10 cellular contexts compared by ENCODE assay signal in the genomic region with DNA sequence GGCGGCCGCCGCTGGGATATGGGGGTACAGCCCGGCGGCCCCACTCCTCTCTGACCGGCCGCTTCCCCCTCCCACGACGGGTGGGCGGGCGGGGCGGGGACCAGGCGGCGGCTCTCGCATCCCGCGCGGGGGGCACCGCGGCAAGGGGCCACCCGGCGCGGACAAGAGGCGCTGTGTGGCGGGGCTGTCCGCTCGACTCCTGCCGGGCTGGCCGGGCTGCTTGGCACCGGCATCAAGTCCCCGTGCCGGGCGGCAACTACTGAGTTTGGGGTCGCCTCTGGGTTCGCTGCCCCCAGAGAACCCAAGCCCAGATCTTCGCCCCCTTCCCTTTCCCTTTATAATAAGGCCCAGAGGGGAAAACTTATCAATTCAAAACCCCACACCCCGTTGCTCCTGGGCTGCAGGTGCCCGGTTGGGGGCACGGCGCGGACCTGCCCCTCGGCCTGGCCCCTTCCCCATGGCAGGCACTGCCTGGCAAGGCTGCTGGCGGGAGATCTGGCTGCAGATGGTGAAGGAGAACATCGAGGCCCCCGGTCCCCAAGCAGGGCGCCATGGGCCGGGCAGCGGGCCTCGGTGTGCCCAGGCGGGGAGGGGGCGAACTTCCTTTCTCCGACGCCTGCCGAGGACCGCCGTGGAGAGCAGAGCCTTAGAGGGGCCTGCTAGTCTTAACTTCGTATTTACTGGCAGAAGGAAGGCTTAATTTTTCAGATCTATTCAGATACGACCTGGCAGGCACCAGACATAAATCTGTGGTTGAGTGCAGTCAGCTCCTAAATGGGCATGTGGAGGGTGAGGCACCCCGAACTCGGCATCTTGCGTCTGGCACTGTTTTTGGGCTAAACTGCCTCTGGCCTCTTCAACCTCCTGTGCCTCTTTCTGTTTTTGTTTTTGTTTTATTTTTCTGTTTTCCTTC. TPM values are rescaled to one million over a fixed set of nuclear protein-coding genes. Genes with fewer than 3 reads are reported as not detected.
DNase-seq lines count a peak whose midpoint lies in the region; ATAC-seq and TF ChIP-seq lines count a peak whose summit lies in the region.
"Had no signal": no experiment of that assay in that cellular context is flagged by ENCODE, and none has a peak within 500 bp of the region (broad histone marks: within the 10 kb centered on the region; RNA-seq: fewer than 3 reads in every experiment).

No MANE protein-coding gene starts in this region.

- H3K36me3 ChIP-seq in BE2C (no peaks in the 10 kb centered on the region), colonic mucosa (no peaks in the 10 kb centered on the region)

- no peaks in the 10 kb centered on the region for H3K27me3 Mint-ChIP-seq in naive thymus-derived CD8-positive, alpha-beta T cell

- peak; percentile 2 to 5 for ATAC-seq in naive thymus-derived CD8-positive, alpha-beta T cell
- no peak for ATAC-seq in HG02970 (IDR thresholded peaks at IDR 0.05; ENCODE audit: low FRiP score, unreplicated experiment)
- ATAC-seq in HG03439 (IDR thresholded peaks at IDR 0.05; ENCODE audit: unreplicated experiment), result no peak
- ATAC-seq in GM19397 (IDR thresholded peaks at IDR 0.05; ENCODE audit: unreplicated experiment), result no peak

- no peaks in the 10 kb centered on the region for H3K27me3 ChIP-seq in BE2C
- peaks cover 20% of the 10 kb centered on the region for H3K27me3 ChIP-seq in colonic mucosa

- POLR2A ChIA-PET in naive thymus-derived CD8-positive, alpha-beta T cell (lab: Charles Lee), result interaction anchor here (0.9 to 7.2 kb wide), 14 partner anchors 8 to 111 kb away, joined by 3 to 62 read pairs (median 4); no protein-coding TSS in a partner anchor

- peaks cover 5% of the 10 kb centered on the region for H3K4me1 ChIP-seq in BE2C
- no peaks in the 10 kb centered on the region for H3K4me1 ChIP-seq in colonic mucosa

- peaks cover 0 to 2% (median 0%) of the 10 kb centered on the region in 3 donors for H3K36me3 Mint-ChIP-seq in naive thymus-derived CD8-positive, alpha-beta T cell

- no peak for TF ChIP-seq EP300 in Ishikawa (IDR thresholded peaks at IDR 0.05; ENCODE audit: borderline replicate concordance)

- H3K9ac ChIP-seq in colonic mucosa (ENCODE audit: low read depth in 2 of 2, low read length in 2 of 2), result no peak overlapping the region

- H3K4me1 Mint-ChIP-seq in naive thymus-derived CD8-positive, alpha-beta T cell, result peaks cover 44 to 60% (median 54%) of the 10 kb centered on the region in 4 donors

- H3K9me3 ChIP-seq in BE2C, result no peaks in the 10 kb centered on the region
- no peaks in the 10 kb centered on the region for H3K9me3 ChIP-seq in colonic mucosa

- TF ChIP-seq CTCF in BE2C (IDR thresholded peaks at IDR 0.05; ENCODE audit: low read depth, low read length) (no peak), colonic mucosa (IDR thresholded peaks at IDR 0.05) (no peak)

- no peaks in the 10 kb centered on the region for H3K9me3 Mint-ChIP-seq in naive thymus-derived CD8-positive, alpha-beta T cell

- H3K27ac Mint-ChIP-seq in naive thymus-derived CD8-positive, alpha-beta T cell, result peak overlapping the region; percentile 96 to 100 (median 99)

- no peak for TF ChIP-seq RAD21 in Ishikawa (IDR thresholded peaks at IDR 0.05; ENCODE audit: low read depth)

- H3K4me3 Mint-ChIP-seq in naive thymus-derived CD8-positive, alpha-beta T cell, result peak overlapping the region; percentile 88 to 96 (median 93)

- H3K4me3 ChIP-seq in BE2C (ENCODE audit: low read depth, low read length) (peak overlapping the region; percentile 79), colonic mucosa (peak overlapping the region; percentile 27)

- no peak overlapping the region for H3K27ac ChIP-seq in colonic mucosa

- DNase-seq in BE2C (no peak), colonic mucosa (no peak), NCI-H187 (lab: John Stamatoyannopoulos, UW) (no peak)
- DNase-seq in naive thymus-derived CD8-positive, alpha-beta T cell, result peak in 3 of 10 donors; percentile 21 to 36 (median 35)

- intact Hi-C loops in colonic mucosa (cut with DNase I), result no loop called here

TF ChIP-seq in Ishikawa, 13 proteins besides CTCF, POLR2A, EP300 and RAD21:
- TF ChIP-seq EGR1 (IDR thresholded peaks at IDR 0.05), result no peak
- TF ChIP-seq, protein P1, sequence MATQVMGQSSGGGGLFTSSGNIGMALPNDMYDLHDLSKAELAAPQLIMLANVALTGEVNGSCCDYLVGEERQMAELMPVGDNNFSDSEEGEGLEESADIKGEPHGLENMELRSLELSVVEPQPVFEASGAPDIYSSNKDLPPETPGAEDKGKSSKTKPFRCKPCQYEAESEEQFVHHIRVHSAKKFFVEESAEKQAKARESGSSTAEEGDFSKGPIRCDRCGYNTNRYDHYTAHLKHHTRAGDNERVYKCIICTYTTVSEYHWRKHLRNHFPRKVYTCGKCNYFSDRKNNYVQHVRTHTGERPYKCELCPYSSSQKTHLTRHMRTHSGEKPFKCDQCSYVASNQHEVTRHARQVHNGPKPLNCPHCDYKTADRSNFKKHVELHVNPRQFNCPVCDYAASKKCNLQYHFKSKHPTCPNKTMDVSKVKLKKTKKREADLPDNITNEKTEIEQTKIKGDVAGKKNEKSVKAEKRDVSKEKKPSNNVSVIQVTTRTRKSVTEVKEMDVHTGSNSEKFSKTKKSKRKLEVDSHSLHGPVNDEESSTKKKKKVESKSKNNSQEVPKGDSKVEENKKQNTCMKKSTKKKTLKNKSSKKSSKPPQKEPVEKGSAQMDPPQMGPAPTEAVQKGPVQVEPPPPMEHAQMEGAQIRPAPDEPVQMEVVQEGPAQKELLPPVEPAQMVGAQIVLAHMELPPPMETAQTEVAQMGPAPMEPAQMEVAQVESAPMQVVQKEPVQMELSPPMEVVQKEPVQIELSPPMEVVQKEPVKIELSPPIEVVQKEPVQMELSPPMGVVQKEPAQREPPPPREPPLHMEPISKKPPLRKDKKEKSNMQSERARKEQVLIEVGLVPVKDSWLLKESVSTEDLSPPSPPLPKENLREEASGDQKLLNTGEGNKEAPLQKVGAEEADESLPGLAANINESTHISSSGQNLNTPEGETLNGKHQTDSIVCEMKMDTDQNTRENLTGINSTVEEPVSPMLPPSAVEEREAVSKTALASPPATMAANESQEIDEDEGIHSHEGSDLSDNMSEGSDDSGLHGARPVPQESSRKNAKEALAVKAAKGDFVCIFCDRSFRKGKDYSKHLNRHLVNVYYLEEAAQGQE (IDR thresholded peaks at IDR 0.05; ENCODE audit: low read depth), result no peak
- TF ChIP-seq, protein P2, sequence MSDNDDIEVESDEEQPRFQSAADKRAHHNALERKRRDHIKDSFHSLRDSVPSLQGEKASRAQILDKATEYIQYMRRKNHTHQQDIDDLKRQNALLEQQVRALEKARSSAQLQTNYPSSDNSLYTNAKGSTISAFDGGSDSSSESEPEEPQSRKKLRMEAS (IDR thresholded peaks at IDR 0.05), result peak; percentile 2; the same call in 1 of the 2 replicates

RNA-seq across cellular contexts. Expression of a gene that starts 0.9 kb away (rescaled TPM):
- polyA plus RNA-seq in BE2C (2012; ENCODE audit: insufficient read depth, insufficient read length, low read depth), result 45.2 TPM
- 1 to 10 TPM in 1 of 2 donors, under 1 TPM in 1; 0.77 to 1.0 TPM for total RNA-seq in colonic mucosa
- 100 to 1,000 TPM; 206 to 216 TPM for total RNA-seq in naive thymus-derived CD8-positive, alpha-beta T cell
- 100 to 1,000 TPM in 1 of 3 donors, 10 to 100 TPM in 2; 75.5 to 164 (median 95.1) TPM for polyA plus RNA-seq in naive thymus-derived CD8-positive, alpha-beta T cell

RNA-seq across cellular contexts. Expression of a gene that starts 38.2 kb away (rescaled TPM):
- 0.85 TPM for polyA plus RNA-seq in BE2C (2012; ENCODE audit: insufficient read depth, insufficient read length, low read depth)
- not detected for total RNA-seq in colonic mucosa
- not detected for total RNA-seq in naive thymus-derived CD8-positive, alpha-beta T cell
- polyA plus RNA-seq in naive thymus-derived CD8-positive, alpha-beta T cell, result not detected
- total RNA-seq: liver, subcutaneous adipose tissue had no signal
- polyA plus RNA-seq: liver had no signal

Comparison
In these comparisons a context has a peak if more than half of its experiments do, and no peak if none do; other contexts are left out.
1. ATAC-seq: peak in naive thymus-derived CD8-positive, alpha-beta T cell (2 of 2); none in HG02970 (single experiment), HG03439 (single experiment) and GM19397 (single experiment).
2. RNA of a gene that starts 0.9 kb away (total RNA-seq): 206 to 216 TPM in naive thymus-derived CD8-positive, alpha-beta T cell; 0.77 to 1.0 TPM in colonic mucosa; every median in the first group is over 100 times any median in the second.